Comparison of ENCODE assay signal across 24 cellular contexts in genomic region chr13:51412431-51412830, GRCh38.
"Had no signal": no experiment of that assay in that cellular context is flagged by ENCODE, and none has a peak within 500 bp of the region (broad histone marks: within the 10 kb centered on the region; RNA-seq: fewer than 3 reads in every experiment).

No MANE protein-coding gene starts in this region.

- H3K36me3 ChIP-seq: ascending aorta, vagina had no signal

- H3K9me3 Mint-ChIP-seq: stimulated activated memory B cell treated with anti-CD40 and anti-IgM and Interleukin-4, amounts not matched to agents 10 μg/mL and 1 μg/mL and 100 μg/mL, for 72 hours had no signal

- H3K4me1 ChIP-seq: testis had no signal

- DNase-seq: activated CD8-positive, alpha-beta memory T cell treated with anti-CD3 and anti-CD28 coated beads for 24 hours; activated CD8-positive, alpha-beta memory T cell treated with anti-CD3 and anti-CD28 coated beads, Interleukin-2, amount 50 U/mL, for 4 hours; activated T-cell treated with anti-CD3 and anti-CD28 coated beads, Interleukin-2, amount 50 U/mL, for 24 hours; brain microvascular endothelial cell; caudate nucleus; effector memory CD4-positive, alpha-beta T cell; glutamatergic neuron; immature natural killer cell; left ventricle myocardium inferior; retina; sigmoid colon; stimulated activated CD4-positive, alpha-beta T cell treated with anti-CD3 and anti-CD28 coated beads, Interleukin-15, amount 100 ng/mL, for 24 hours; testis; trophoblast cell had no signal

- H3K9me3 ChIP-seq: ascending aorta, left ventricle myocardium inferior, sigmoid colon, testis, vagina had no signal

- ATAC-seq: activated naive CD4-positive, alpha-beta T cell treated with anti-CD3 and anti-CD28 coated beads, Interleukin-2, amount 50 U/mL, for 72 hours; activated T-helper 17 cell treated with anti-CD3 and anti-CD28 coated beads, Interleukin-2, amount 50 U/mL, for 72 hours; esophagus mucosa; stimulated activated memory B cell treated with anti-CD40 and anti-IgM and Interleukin-4, amounts not matched to agents 10 μg/mL and 1 μg/mL and 100 μg/mL, for 72 hours had no signal

- H3K27me3 ChIP-seq: ascending aorta, brain microvascular endothelial cell, hepatocyte, sigmoid colon, testis, vagina had no signal

- H3K27ac ChIP-seq: ascending aorta, brain microvascular endothelial cell, hepatocyte, left ventricle myocardium inferior, sigmoid colon, testis, vagina had no signal

- H3K27ac Mint-ChIP-seq: activated naive CD4-positive, alpha-beta T cell treated with anti-CD3 and anti-CD28 coated beads, Interleukin-2, amount 50 U/mL, for 72 hours; activated T-cell treated with anti-CD3 and anti-CD28 coated beads, Interleukin-2, amount 50 U/mL, for 24 hours; stimulated activated memory B cell treated with anti-CD40 and anti-IgM and Interleukin-4, amounts not matched to agents 10 μg/mL and 1 μg/mL and 100 μg/mL, for 72 hours; T-helper 2 cell treated with Interferon-gamma antibody and Interleukin-4, amounts not matched to agents 5 μg/mL and 100 μg/mL, for 36 hours had no signal

- H3K27me3 Mint-ChIP-seq: activated T-cell treated with anti-CD3 and anti-CD28 coated beads, Interleukin-2, amount 50 U/mL, for 24 hours; activated T-helper 17 cell treated with anti-CD3 and anti-CD28 coated beads, Interleukin-2, amount 50 U/mL, for 72 hours; stimulated activated memory B cell treated with anti-CD40 and anti-IgM and Interleukin-4, amounts not matched to agents 10 μg/mL and 1 μg/mL and 100 μg/mL, for 72 hours had no signal

- H3K4me3 ChIP-seq: ascending aorta, hepatocyte, left ventricle myocardium inferior, sigmoid colon, smooth muscle cell, testis, vagina had no signal

- H2AFZ ChIP-seq: hepatocyte had no signal

- H3K4me3 Mint-ChIP-seq: activated T-cell treated with anti-CD3 and anti-CD28 coated beads, Interleukin-2, amount 50 U/mL, for 24 hours; activated T-helper 17 cell treated with anti-CD3 and anti-CD28 coated beads, Interleukin-2, amount 50 U/mL, for 72 hours; immature natural killer cell; neural crest cell; stimulated activated memory B cell treated with anti-CD40 and anti-IgM and Interleukin-4, amounts not matched to agents 10 μg/mL and 1 μg/mL and 100 μg/mL, for 72 hours; T-helper 2 cell treated with Interferon-gamma antibody and Interleukin-4, amounts not matched to agents 5 μg/mL and 100 μg/mL, for 36 hours had no signal

- H3K4me1 Mint-ChIP-seq: neural crest cell had no signal

- H3K4me2 ChIP-seq: hepatocyte, smooth muscle cell had no signal
